10 cellular contexts compared by ENCODE assay signal in genomic region chr18:29164020-29164706, GRCh38.
DNase-seq lines count a peak whose midpoint lies in the region; ATAC-seq and TF ChIP-seq lines count a peak whose summit lies in the region.
"Had no signal": no experiment of that assay in that cellular context is flagged by ENCODE, and none has a peak within 500 bp of the region (broad histone marks: within the 10 kb centered on the region; RNA-seq: fewer than 3 reads in every experiment).

No MANE protein-coding gene starts in this region.

- TF ChIP-seq POLR2A in HCT116 (IDR thresholded peaks at IDR 0.05; ENCODE audit: borderline replicate concordance, extremely low read depth, insufficient read depth, insufficient read length) = no peak

- no peaks in the 10 kb centered on the region for H3K27me3 Mint-ChIP-seq in activated CD4-positive, alpha-beta memory T cell treated with anti-CD3 and anti-CD28 coated beads, Interleukin-2, amount 10 ng/mL, durations not matched to agents 7 days and 5 days
- H3K27me3 Mint-ChIP-seq: type B pancreatic cell had no signal

- CTCF ChIA-PET in HCT116 (lab: Charles Lee) = no interaction called here
- CTCF ChIA-PET in activated CD4-positive, alpha-beta memory T cell treated with anti-CD3 and anti-CD28 coated beads, Interleukin-2, amount 10 ng/mL, durations not matched to agents 7 days and 5 days (lab: Charles Lee) = no interaction called here

- ATAC-seq in HCT116 (peak; percentile 77), left ventricle myocardium superior (peak; percentile 77), GM21825 (IDR thresholded peaks at IDR 0.05; ENCODE audit: unreplicated experiment) (no peak), GM18873 (IDR thresholded peaks at IDR 0.05; ENCODE audit: low FRiP score, unreplicated experiment) (no peak)
- ATAC-seq: left lobe of liver had no signal

- no TSS peak for BruUV-seq in HCT116 (replicated peaks; lab: Mats Ljungman, UMichigan)

- no peak for TF ChIP-seq CTCF in HCT116 (IDR thresholded peaks at IDR 0.05 in 2 of 3, conservative IDR thresholded peaks at IDR 0.05 in 1 of 3; ENCODE audit: borderline replicate concordance in 1 of 3, insufficient read depth in 1 of 3, low read depth in 2 of 3, low read length in 2 of 3)

- no peaks in the 10 kb centered on the region for H3K9me3 ChIP-seq in HCT116 (ENCODE audit: control insufficient read depth in 1 of 2, insufficient read depth in 1 of 2, low read depth in 1 of 2, low read length in 2 of 2)

- H3K27ac Mint-ChIP-seq in activated CD4-positive, alpha-beta memory T cell treated with anti-CD3 and anti-CD28 coated beads, Interleukin-2, amount 10 ng/mL, durations not matched to agents 7 days and 5 days = no peak overlapping the region
- H3K27ac Mint-ChIP-seq: type B pancreatic cell had no signal

- H3K9me3 Mint-ChIP-seq in activated CD4-positive, alpha-beta memory T cell treated with anti-CD3 and anti-CD28 coated beads, Interleukin-2, amount 10 ng/mL, durations not matched to agents 7 days and 5 days = peaks cover 13% of the 10 kb centered on the region
- H3K9me3 Mint-ChIP-seq: type B pancreatic cell had no signal

- H3K79me2 ChIP-seq in HCT116 (ENCODE audit: insufficient read depth, low read length) = no peaks in the 10 kb centered on the region

- POLR2A ChIA-PET in HCT116 (lab: Charles Lee) = interaction anchor here (1.5 kb wide), 1 partner anchor 9 kb away, joined by 4 read pairs; no protein-coding TSS in a partner anchor
- POLR2A ChIA-PET in activated CD4-positive, alpha-beta memory T cell treated with anti-CD3 and anti-CD28 coated beads, Interleukin-2, amount 10 ng/mL, durations not matched to agents 7 days and 5 days (lab: Charles Lee) = no interaction called here

- peak overlapping the region; percentile 27; the same call in 1 of the 2 replicates for H3K9ac ChIP-seq in HCT116 (ENCODE audit: low read length)

- H3K4me3 Mint-ChIP-seq in activated CD4-positive, alpha-beta memory T cell treated with anti-CD3 and anti-CD28 coated beads, Interleukin-2, amount 10 ng/mL, durations not matched to agents 7 days and 5 days = no peak overlapping the region
- H3K4me3 Mint-ChIP-seq: type B pancreatic cell had no signal

- intact Hi-C loops in HCT116 (cut with micrococcal nuclease) = no loop called here
- intact Hi-C loops in left ventricle myocardium superior (cut with micrococcal nuclease) = no loop called here

- H3K4me1 ChIP-seq in HCT116 (ENCODE audit: control insufficient read depth in 1 of 2, insufficient read depth in 2 of 2, low read length in 2 of 2) = peaks cover 14 to 43% of the 10 kb centered on the region in 2 experiments

- no peaks in the 10 kb centered on the region for H3K9me2 ChIP-seq in HCT116 (ENCODE audit: insufficient read depth)

- H3K27me3 ChIP-seq in HCT116 (ENCODE audit: insufficient read depth, low read length) = no peaks in the 10 kb centered on the region

- peak overlapping the region; percentile 54 for H3K4me2 ChIP-seq in HCT116 (ENCODE audit: low read length)

- H3K36me3 ChIP-seq in HCT116 (ENCODE audit: control insufficient read depth in 1 of 2, insufficient read depth in 2 of 2, low read length in 2 of 2) = no peaks in the 10 kb centered on the region

- H3K36me3 Mint-ChIP-seq in activated CD4-positive, alpha-beta memory T cell treated with anti-CD3 and anti-CD28 coated beads, Interleukin-2, amount 10 ng/mL, durations not matched to agents 7 days and 5 days (ENCODE audit: low read depth) = no peaks in the 10 kb centered on the region
- H3K36me3 Mint-ChIP-seq: type B pancreatic cell had no signal

- no peaks in the 10 kb centered on the region for H4K20me1 ChIP-seq in HCT116 (ENCODE audit: insufficient read depth)

- DNase-seq in HCT116 (ENCODE audit: low read depth, low spot score) (peak; percentile 72), amniotic epithelial cell (ENCODE audit: low read depth) (peak; percentile 93), left ventricle myocardium superior (no peak), stromal cell of bone marrow (ENCODE audit: low read depth) (peak; percentile 94)
- DNase-seq in activated CD4-positive, alpha-beta memory T cell treated with anti-CD3 and anti-CD28 coated beads, Interleukin-2, amount 10 ng/mL, durations not matched to agents 7 days and 5 days = no peak
- DNase-seq: central memory CD4-positive, alpha-beta T cell had no signal

- H3K4me3 ChIP-seq in HCT116 (replicated peaks in 1 of 2; ENCODE audit: low read depth in 1 of 2, low read length in 2 of 2) = no peak overlapping the region; a peak in 1 of 4 replicates

- no peaks in the 10 kb centered on the region for H3K4me1 Mint-ChIP-seq in activated CD4-positive, alpha-beta memory T cell treated with anti-CD3 and anti-CD28 coated beads, Interleukin-2, amount 10 ng/mL, durations not matched to agents 7 days and 5 days

- RAD21 ChIA-PET in HCT116 (lab: Charles Lee; ENCODE audit: low non-redundant PET in 1 of 2, low total read pairs in 2 of 2, uncharacterized antibody in 2 of 2, unreplicated experiment in 2 of 2) = no interaction called here

- H2AFZ ChIP-seq in HCT116 (ENCODE audit: low read depth, low read length, poor library complexity, severe bottlenecking) = no peak overlapping the region

- peak overlapping the region; percentile 61; the same call in 1 of the 2 replicates for H3K27ac ChIP-seq in HCT116 (ENCODE audit: low read depth, low read length)

- 0 out of 2 replicates have a peak, but pooled peaks have one; percentile 14 for TF ChIP-seq RAD21 in HCT116 (IDR thresholded peaks at IDR 0.05; ENCODE audit: low read depth)

TF ChIP-seq in HCT116, 20 proteins besides CTCF, POLR2A, EP300 and RAD21 (continues in another document):
- peak; percentile 29; the same call in 1 of the 2 replicates for TF ChIP-seq CEBPB (IDR thresholded peaks at IDR 0.05; ENCODE audit: low read depth)
- TF ChIP-seq EGR1 (IDR thresholded peaks at IDR 0.05; ENCODE audit: low read depth) = peak; percentile 83
- no peak for TF ChIP-seq ZFX (IDR thresholded peaks at IDR 0.05)
- peak; percentile 78 for TF ChIP-seq SP1 (IDR thresholded peaks at IDR 0.05; ENCODE audit: low read depth)
- peak; percentile 95 for TF ChIP-seq FOSL1 (IDR thresholded peaks at IDR 0.05; ENCODE audit: low read depth)
- peak; percentile 32; the same call in 1 of the 2 replicates for TF ChIP-seq POLR2AphosphoS5 (IDR thresholded peaks at IDR 0.05; ENCODE audit: low read depth, low read length)
- TF ChIP-seq REST (IDR thresholded peaks at IDR 0.05; ENCODE audit: low read depth) = no peak
- TF ChIP-seq SRF (IDR thresholded peaks at IDR 0.05; ENCODE audit: low read depth) = 0 out of 2 replicates have a peak, but pooled peaks have one; percentile 38
- no peak for TF ChIP-seq EZH2phosphoT487 (IDR thresholded peaks at IDR 0.05; ENCODE audit: borderline replicate concordance)
- no peak for TF ChIP-seq MAX (IDR thresholded peaks at IDR 0.05)
- TF ChIP-seq EZH2 (IDR thresholded peaks at IDR 0.05) = no peak
- peak; percentile 46 for TF ChIP-seq ATF3 (IDR thresholded peaks at IDR 0.05)
- TF ChIP-seq ZBTB33 (IDR thresholded peaks at IDR 0.05; ENCODE audit: extremely low read depth, insufficient replicate concordance, low read length) = no peak
- TF ChIP-seq YY1 (IDR thresholded peaks at IDR 0.05; ENCODE audit: extremely low read depth, insufficient replicate concordance, low read depth, low read length) = no peak
- 0 out of 2 replicates have a peak, but pooled peaks have one; percentile 21 for TF ChIP-seq CBX3 (IDR thresholded peaks at IDR 0.05; ENCODE audit: low read depth)

Comparison
In these comparisons a context has a peak if more than half of its experiments do, and no peak if none do; other contexts are left out.
1. ATAC-seq: peak in HCT116 (single experiment) and left ventricle myocardium superior (single experiment); none in GM21825 (single experiment) and GM18873 (single experiment).
2. DNase-seq: peak in HCT116 (single experiment), amniotic epithelial cell (single experiment) and stromal cell of bone marrow (single experiment); none in left ventricle myocardium superior (single experiment) and activated CD4-positive, alpha-beta memory T cell treated with anti-CD3 and anti-CD28 coated beads, Interleukin-2, amount 10 ng/mL, durations not matched to agents 7 days and 5 days (single experiment).